Comparison of ENCODE assay signal across 1 cellular context in the genomic region with DNA sequence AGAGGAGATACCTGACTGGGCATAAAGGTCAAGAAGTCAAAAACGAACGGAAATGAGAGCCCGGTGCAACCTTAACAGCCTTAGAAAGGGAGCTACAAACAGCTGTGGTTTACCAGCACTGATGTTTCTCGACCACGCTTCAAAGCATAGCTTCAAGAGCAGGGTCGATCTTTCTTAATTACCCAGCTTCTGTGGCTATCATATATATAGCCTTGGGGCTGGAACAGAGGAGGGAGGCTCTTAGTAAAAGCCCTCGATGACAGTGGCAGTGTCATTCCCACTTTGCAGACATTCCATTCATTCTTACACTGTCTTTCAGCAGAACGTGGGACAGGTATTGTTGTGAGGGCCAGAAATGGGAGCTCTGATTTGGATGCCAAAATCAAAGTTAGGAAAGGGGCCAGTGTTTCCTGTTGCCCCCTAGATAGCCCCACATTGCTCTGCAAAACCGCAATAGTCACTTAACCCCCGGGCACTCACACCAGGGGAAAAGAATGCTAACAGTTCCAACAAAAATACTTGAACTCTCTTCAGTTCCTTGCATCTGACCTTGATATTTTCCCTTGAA.
TF ChIP-seq lines count a peak whose summit lies in the region.

No MANE protein-coding gene starts in this region.

TF ChIP-seq in GM12878, 131 proteins besides CTCF, POLR2A, EP300 and RAD21 (continued from another document):
- no peak for TF ChIP-seq HDAC6 (IDR thresholded peaks at IDR 0.05; ENCODE audit: unreplicated experiment)
- no peak for TF ChIP-seq HCFC1 (IDR thresholded peaks at IDR 0.05; ENCODE audit: low read length)
- TF ChIP-seq TAF1 (IDR thresholded peaks at IDR 0.05; ENCODE audit: borderline replicate concordance, low read depth, low read length), result no peak
